In genomic region chr9:114718801-114719221, GRCh38 we compare ENCODE assay signal across 7 cellular contexts.
DNase-seq lines count a peak whose midpoint lies in the region; ATAC-seq lines count a peak whose summit lies in the region.

No MANE protein-coding gene starts in this region.

- H3K36me3 Mint-ChIP-seq in stimulated activated naive CD8-positive, alpha-beta T cell treated with anti-CD3 and anti-CD28 coated beads, Interleukin-15, Interleukin-2, amounts not matched to agents 100 ng/mL and 50 ng/mL, for 24 hours (ENCODE audit: low read depth) = peaks cover 12% of the 10 kb centered on the region

- peak overlapping the region; percentile 61 for H3K4me3 Mint-ChIP-seq in stimulated activated naive CD8-positive, alpha-beta T cell treated with anti-CD3 and anti-CD28 coated beads, Interleukin-15, Interleukin-2, amounts not matched to agents 100 ng/mL and 50 ng/mL, for 24 hours

- H3K27ac Mint-ChIP-seq in stimulated activated naive CD8-positive, alpha-beta T cell treated with anti-CD3 and anti-CD28 coated beads, Interleukin-15, Interleukin-2, amounts not matched to agents 100 ng/mL and 50 ng/mL, for 24 hours = peak overlapping the region; percentile 96

- H3K9me3 Mint-ChIP-seq in stimulated activated naive CD8-positive, alpha-beta T cell treated with anti-CD3 and anti-CD28 coated beads, Interleukin-15, Interleukin-2, amounts not matched to agents 100 ng/mL and 50 ng/mL, for 24 hours = peaks cover 10% of the 10 kb centered on the region

- H3K27me3 Mint-ChIP-seq in stimulated activated naive CD8-positive, alpha-beta T cell treated with anti-CD3 and anti-CD28 coated beads, Interleukin-15, Interleukin-2, amounts not matched to agents 100 ng/mL and 50 ng/mL, for 24 hours = peaks cover 5% of the 10 kb centered on the region

- ATAC-seq in HG02763 (IDR thresholded peaks at IDR 0.05; ENCODE audit: unreplicated experiment) = peak; percentile 82

- H3K4me1 Mint-ChIP-seq in stimulated activated naive CD8-positive, alpha-beta T cell treated with anti-CD3 and anti-CD28 coated beads, Interleukin-15, Interleukin-2, amounts not matched to agents 100 ng/mL and 50 ng/mL, for 24 hours (ENCODE audit: low read depth) = peaks cover 54% of the 10 kb centered on the region

- H3K27ac ChIP-seq in epithelial cell of prostate = peak overlapping the region; percentile 56

- DNase-seq in activated CD4-positive, alpha-beta T cell treated with anti-CD3 and anti-CD28 coated beads for 24 hours (ENCODE audit: low read depth in 2 of 2) = peak; percentile 80 to 81
- DNase-seq in epithelial cell of prostate (ENCODE audit: low read depth, low spot score) (peak; percentile 63), NCI-H526 treated with DMSO at 0.1 percent for 48 hours (lab: John Stamatoyannopoulos, UW) (no peak), NCI-H226 (no peak)
- DNase-seq in effector CD8-positive, alpha-beta T cell (lab: John Stamatoyannopoulos, UW) = no peak

Comparison
In these comparisons a context has a peak if more than half of its experiments do, and no peak if none do; other contexts are left out.
1. DNase-seq: peak in activated CD4-positive, alpha-beta T cell treated with anti-CD3 and anti-CD28 coated beads for 24 hours (2 of 2) and epithelial cell of prostate (single experiment); none in effector CD8-positive, alpha-beta T cell (single experiment), NCI-H526 treated with DMSO at 0.1 percent for 48 hours (single experiment) and NCI-H226 (single experiment).